In genomic region chr1:74357150-74357549, GRCh38 we compare ENCODE assay signal across 16 cellular contexts.
"Had no signal": no experiment of that assay in that cellular context is flagged by ENCODE, and none has a peak within 500 bp of the region (broad histone marks: within the 10 kb centered on the region; RNA-seq: fewer than 3 reads in every experiment).

No MANE protein-coding gene starts in this region.

- H3K27me3 ChIP-seq: colonic mucosa, esophagus squamous epithelium, gastrocnemius medialis, sigmoid colon, vagina had no signal

- H3K4me3 ChIP-seq: colonic mucosa, esophagus squamous epithelium, gastrocnemius medialis, sigmoid colon, thoracic aorta, vagina had no signal

- H3K36me3 ChIP-seq: colonic mucosa, esophagus squamous epithelium, gastrocnemius medialis, sigmoid colon, thoracic aorta, vagina had no signal

- H3K27ac ChIP-seq: colonic mucosa, esophagus squamous epithelium, gastrocnemius medialis, sigmoid colon, thoracic aorta, vagina had no signal

- DNase-seq: activated CD4-positive, alpha-beta T cell treated with anti-CD3 and anti-CD28 coated beads for 1 hour; activated CD4-positive, alpha-beta T cell treated with anti-CD3 and anti-CD28 coated beads, Interleukin-2, amount 50 U/mL, for 1 hour; activated CD8-positive, alpha-beta T cell treated with anti-CD3 and anti-CD28 coated beads, Interleukin-2, amount 10 ng/mL, durations not matched to agents 7 days and 5 days; aorta; colonic mucosa; endodermal cell; esophagus squamous epithelium; gastrocnemius medialis; posterior cingulate gyrus; sigmoid colon; stimulated activated CD4-positive, alpha-beta T cell treated with anti-CD3 and anti-CD28 coated beads, Interleukin-4, amount 100 ng/mL, for 1 hour; stimulated activated naive CD4-positive, alpha-beta T cell; T-helper 9 cell had no signal

- H3K4me1 ChIP-seq: colonic mucosa, esophagus squamous epithelium, gastrocnemius medialis, sigmoid colon, vagina had no signal

- H3K9me3 ChIP-seq: colonic mucosa, esophagus squamous epithelium, gastrocnemius medialis, sigmoid colon, thoracic aorta, vagina had no signal

- ATAC-seq: activated CD8-positive, alpha-beta T cell treated with anti-CD3 and anti-CD28 coated beads, Interleukin-2, amount 10 ng/mL, durations not matched to agents 7 days and 5 days; activated naive CD4-positive, alpha-beta T cell treated with anti-CD3 and anti-CD28 coated beads, Interleukin-2, amount 50 U/mL, for 72 hours; gastrocnemius medialis had no signal
